ENCODE assay signal across 15 cellular contexts in the genomic region with DNA sequence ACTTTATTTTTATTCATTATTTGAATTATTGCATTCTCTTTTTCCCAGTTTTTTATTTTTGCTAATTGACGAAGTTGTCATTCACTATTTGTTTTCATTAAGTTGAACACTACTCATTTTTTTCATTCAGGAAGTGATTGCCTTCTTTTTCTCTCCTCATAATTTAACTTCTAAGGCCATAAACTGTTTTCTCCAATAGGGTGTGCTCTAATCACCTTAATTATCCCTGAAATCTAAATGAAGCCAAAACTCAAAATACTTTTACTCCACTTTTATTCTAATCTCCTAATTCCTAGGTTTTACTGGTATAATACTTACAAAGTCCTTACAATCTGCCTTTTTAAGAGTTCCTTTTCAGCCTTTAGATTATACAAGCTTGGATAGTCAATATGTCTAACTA. TPM values are rescaled to one million over a fixed set of nuclear protein-coding genes. Genes with fewer than 3 reads are reported as not detected.
DNase-seq lines count a peak whose midpoint lies in the region; ATAC-seq and TF ChIP-seq lines count a peak whose summit lies in the region.
"Had no signal": no experiment of that assay in that cellular context is flagged by ENCODE, and none has a peak within 500 bp of the region (broad histone marks: within the 10 kb centered on the region; RNA-seq: fewer than 3 reads in every experiment).

No MANE protein-coding gene starts in this region.

- TF ChIP-seq CTCF in astrocyte of the cerebellum (IDR thresholded peaks at IDR 0.05; ENCODE audit: low read depth, low read length, missing control alignments), result peak; percentile 10

- peak; percentile 10 for DNase-seq in NCI-H748 (lab: John Stamatoyannopoulos, UW; ENCODE audit: unreplicated experiment)
- DNase-seq in NCI-H748 treated with DMSO at 0.1 percent for 48 hours (lab: John Stamatoyannopoulos, UW), result no peak
- peak; percentile 4 for DNase-seq in M059J (ENCODE audit: low read depth)
- no peak for DNase-seq in astrocyte of the cerebellum (ENCODE audit: low read depth)
- DNase-seq in renal cortical epithelial cell (ENCODE audit: low read depth), result peak; percentile 8
- DNase-seq in putamen (ENCODE audit: low spot score), result no peak
- DNase-seq in activated naive CD4-positive, alpha-beta T cell treated with anti-CD3 and anti-CD28 coated beads for 36 hours, result no peak
- DNase-seq: activated naive CD8-positive, alpha-beta T cell treated with anti-CD3 and anti-CD28 coated beads, Interleukin-2, amount 50 U/mL, for 24 hours; left cardiac atrium; NCI-H146; T-helper 9 cell; uterus had no signal

- no peak for ATAC-seq in HG03457 (IDR thresholded peaks at IDR 0.05; ENCODE audit: unreplicated experiment)
- ATAC-seq: activated naive CD8-positive, alpha-beta T cell treated with anti-CD3 and anti-CD28 coated beads, Interleukin-2, amount 50 U/mL, for 24 hours; gastroesophageal sphincter; left cardiac atrium had no signal

- H3K36me3 Mint-ChIP-seq in activated naive CD4-positive, alpha-beta T cell treated with anti-CD3 and anti-CD28 coated beads for 36 hours (ENCODE audit: low read depth), result no peaks in the 10 kb centered on the region

- intact Hi-C loops in activated naive CD4-positive, alpha-beta T cell treated with anti-CD3 and anti-CD28 coated beads for 36 hours (cut with micrococcal nuclease), result loop anchor here (1.0 kb wide), 1 partner anchor 135 kb away; no protein-coding TSS in a partner anchor

- in situ Hi-C loops in astrocyte of the cerebellum (cut with HindIII; ENCODE audit: low sequenced_read_pairs), result no loop called here

- H3K4me3 Mint-ChIP-seq in activated naive CD4-positive, alpha-beta T cell treated with anti-CD3 and anti-CD28 coated beads for 36 hours, result no peak overlapping the region
- H3K4me3 Mint-ChIP-seq: activated naive CD8-positive, alpha-beta T cell treated with anti-CD3 and anti-CD28 coated beads, Interleukin-2, amount 50 U/mL, for 24 hours had no signal

- H3K9me3 Mint-ChIP-seq in activated naive CD4-positive, alpha-beta T cell treated with anti-CD3 and anti-CD28 coated beads for 36 hours, result no peaks in the 10 kb centered on the region
- H3K9me3 Mint-ChIP-seq: activated naive CD8-positive, alpha-beta T cell treated with anti-CD3 and anti-CD28 coated beads, Interleukin-2, amount 50 U/mL, for 24 hours had no signal

- H3K4me1 Mint-ChIP-seq in activated naive CD4-positive, alpha-beta T cell treated with anti-CD3 and anti-CD28 coated beads for 36 hours (ENCODE audit: low read depth), result no peaks in the 10 kb centered on the region
- H3K4me1 Mint-ChIP-seq: activated naive CD8-positive, alpha-beta T cell treated with anti-CD3 and anti-CD28 coated beads, Interleukin-2, amount 50 U/mL, for 24 hours had no signal

- peaks cover 4% of the 10 kb centered on the region for H3K27me3 Mint-ChIP-seq in activated naive CD4-positive, alpha-beta T cell treated with anti-CD3 and anti-CD28 coated beads for 36 hours (ENCODE audit: low read depth)
- H3K27me3 Mint-ChIP-seq: activated naive CD8-positive, alpha-beta T cell treated with anti-CD3 and anti-CD28 coated beads, Interleukin-2, amount 50 U/mL, for 24 hours had no signal

- no peak overlapping the region for H3K4me3 ChIP-seq in astrocyte of the cerebellum (ENCODE audit: low read depth, low read length)
- H3K4me3 ChIP-seq: gastroesophageal sphincter, uterus had no signal

- no peak overlapping the region for H3K27ac Mint-ChIP-seq in activated naive CD4-positive, alpha-beta T cell treated with anti-CD3 and anti-CD28 coated beads for 36 hours
- H3K27ac Mint-ChIP-seq: activated naive CD8-positive, alpha-beta T cell treated with anti-CD3 and anti-CD28 coated beads, Interleukin-2, amount 50 U/mL, for 24 hours had no signal

- CTCF ChIA-PET in activated naive CD4-positive, alpha-beta T cell treated with anti-CD3 and anti-CD28 coated beads for 36 hours (lab: Charles Lee), result no interaction called here

RNA-seq across cellular contexts. Expression of gene OR13C2, which starts 2.9 kb away (rescaled TPM):
- total RNA-seq in M059J (2014; rRNA removed; shearing (Covaris generic)), result not detected in 2 replicates
- 0.30 TPM in 1 of 2 replicates, not detected in the other for total RNA-seq in renal cortical epithelial cell
- total RNA-seq in activated naive CD4-positive, alpha-beta T cell treated with anti-CD3 and anti-CD28 coated beads for 36 hours, result not detected
- total RNA-seq: dermis microvascular lymphatic vessel endothelial cell, gastroesophageal sphincter, left cardiac atrium had no signal

RNA-seq across cellular contexts. Expression of gene OR13C5, which starts 9.1 kb away (rescaled TPM):
- not detected in 2 replicates for total RNA-seq in M059J (2014; rRNA removed; shearing (Covaris generic))
- 0.15 TPM in 1 of 2 replicates, not detected in the other for total RNA-seq in renal cortical epithelial cell
- total RNA-seq in activated naive CD4-positive, alpha-beta T cell treated with anti-CD3 and anti-CD28 coated beads for 36 hours, result not detected
- total RNA-seq: dermis microvascular lymphatic vessel endothelial cell, gastroesophageal sphincter, left cardiac atrium had no signal

RNA-seq across cellular contexts. Expression of gene OR13C9, which starts 9.7 kb away (rescaled TPM):
- not detected in 2 replicates for total RNA-seq in M059J (2014; rRNA removed; shearing (Covaris generic))
- 0.10 TPM in 1 of 2 replicates, not detected in the other for total RNA-seq in renal cortical epithelial cell
- total RNA-seq in activated naive CD4-positive, alpha-beta T cell treated with anti-CD3 and anti-CD28 coated beads for 36 hours, result not detected
- total RNA-seq: dermis microvascular lymphatic vessel endothelial cell, gastroesophageal sphincter, left cardiac atrium had no signal

RNA-seq across cellular contexts. Expression of gene OR13C8, which starts 39.4 kb away (rescaled TPM):
- not detected in 2 replicates for total RNA-seq in M059J (2014; rRNA removed; shearing (Covaris generic))
- total RNA-seq in renal cortical epithelial cell, result not detected in 2 replicates
- total RNA-seq in activated naive CD4-positive, alpha-beta T cell treated with anti-CD3 and anti-CD28 coated beads for 36 hours, result not detected
- total RNA-seq: dermis microvascular lymphatic vessel endothelial cell, gastroesophageal sphincter, left cardiac atrium, uterus had no signal

Comparison
In these comparisons a context has a peak if more than half of its experiments do, and no peak if none do; other contexts are left out.
1. DNase-seq: peak in NCI-H748 (single experiment), M059J (single experiment) and renal cortical epithelial cell (single experiment); none in NCI-H748 treated with DMSO at 0.1 percent for 48 hours (single experiment), astrocyte of the cerebellum (single experiment), putamen (single experiment) and activated naive CD4-positive, alpha-beta T cell treated with anti-CD3 and anti-CD28 coated beads for 36 hours (single experiment).